9 cellular contexts compared by ENCODE assay signal in the genomic region with DNA sequence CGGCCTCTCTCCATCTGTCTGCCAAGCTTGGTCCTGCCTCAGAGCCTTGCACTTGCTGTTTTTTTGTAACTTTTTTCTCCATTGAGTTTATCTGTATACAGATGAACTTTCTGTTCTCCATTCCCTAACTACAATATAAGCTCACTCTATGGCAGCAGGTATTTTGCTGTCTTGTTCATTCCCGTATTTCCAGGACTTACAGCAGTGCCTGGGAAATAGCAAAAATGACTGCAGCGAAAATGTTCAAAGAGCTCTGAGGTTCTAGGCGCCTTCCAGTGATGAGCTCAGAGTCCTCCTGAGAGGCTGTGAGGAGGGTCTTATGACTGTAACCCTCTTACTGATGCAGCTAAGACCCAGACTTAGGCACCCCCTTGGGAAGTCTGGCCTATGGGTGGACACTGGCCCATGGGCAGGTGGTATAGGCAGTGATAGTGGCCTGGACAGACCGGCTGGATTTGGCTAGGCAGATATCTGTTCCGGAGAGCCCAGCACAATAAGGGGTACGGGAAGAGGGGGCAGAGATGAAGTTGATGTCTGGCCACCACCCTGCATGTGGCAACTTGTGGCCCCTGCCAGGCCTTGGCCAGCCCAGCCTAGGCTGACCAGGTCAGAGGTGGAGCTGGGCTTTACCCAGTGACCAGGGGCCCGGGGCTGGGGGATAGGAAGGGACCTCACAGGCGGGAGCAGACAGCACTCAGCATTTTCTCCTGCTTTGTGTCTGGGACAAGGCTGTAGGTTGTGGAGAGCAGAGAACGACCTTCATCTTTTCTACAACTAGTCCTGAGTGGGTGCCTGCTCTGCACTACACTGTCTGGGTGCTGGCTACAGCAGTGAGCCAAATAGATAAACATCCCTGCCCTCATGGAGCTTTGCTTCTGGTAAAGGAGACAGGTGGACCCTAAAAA. TPM values are rescaled to one million over a fixed set of nuclear protein-coding genes. Genes with fewer than 3 reads are reported as not detected.
DNase-seq lines count a peak whose midpoint lies in the region; ATAC-seq and TF ChIP-seq lines count a peak whose summit lies in the region.
"Had no signal": no experiment of that assay in that cellular context is flagged by ENCODE, and none has a peak within 500 bp of the region (broad histone marks: within the 10 kb centered on the region; RNA-seq: fewer than 3 reads in every experiment).

No MANE protein-coding gene starts in this region.

- H3K4me3 ChIP-seq in CD4-positive, CD25-positive, alpha-beta regulatory T cell (ENCODE audit: low read depth, low read length), result no peak overlapping the region
- H3K4me3 ChIP-seq in HEK293 (ENCODE audit: low read depth, low read length) (no peak overlapping the region), brain microvascular endothelial cell (ENCODE audit: low read depth, low read length) (no peak overlapping the region)
- H3K4me3 ChIP-seq in naive thymus-derived CD4-positive, alpha-beta T cell (ENCODE audit: low read length), result no peak overlapping the region

- no peaks in the 10 kb centered on the region for H3K27me3 ChIP-seq in CD4-positive, CD25-positive, alpha-beta regulatory T cell (ENCODE audit: control insufficient read depth, insufficient read depth, low read length)
- H3K27me3 ChIP-seq in naive thymus-derived CD4-positive, alpha-beta T cell (ENCODE audit: control insufficient read depth in 2 of 2, insufficient read depth in 2 of 2, low read length in 2 of 2), result no peaks in the 10 kb centered on the region
- no peaks in the 10 kb centered on the region for H3K27me3 ChIP-seq in brain microvascular endothelial cell (replicated peaks)

- H3K4me3 Mint-ChIP-seq in CD4-positive, CD25-positive, alpha-beta regulatory T cell, result peak overlapping the region; percentile 20 to 61 (median 41)
- peak overlapping the region in 9 of 10 donors; percentile 14 to 76 (median 62) for H3K4me3 Mint-ChIP-seq in naive thymus-derived CD4-positive, alpha-beta T cell

- intact Hi-C loops in naive thymus-derived CD4-positive, alpha-beta T cell (cut with micrococcal nuclease), result loop anchor here (5.0 to 10.0 kb wide), 4 partner anchors 353 to 1760 kb away; a partner anchor contains a TSS

- H3K36me3 ChIP-seq in CD4-positive, CD25-positive, alpha-beta regulatory T cell (ENCODE audit: control insufficient read depth, insufficient read depth, low read length), result peaks cover 41% of the 10 kb centered on the region
- peaks cover 5 to 81% of the 10 kb centered on the region in 2 experiments; a peak in 2 of 3 replicates for H3K36me3 ChIP-seq in HEK293 (ENCODE audit: control insufficient read depth in 2 of 2, insufficient read depth in 1 of 2, low read length in 2 of 2)
- peaks cover 9 to 64% (median 11%) of the 10 kb centered on the region in 3 experiments for H3K36me3 ChIP-seq in naive thymus-derived CD4-positive, alpha-beta T cell (ENCODE audit: control insufficient read depth in 2 of 3, insufficient read depth in 3 of 3, low read length in 3 of 3)
- H3K36me3 ChIP-seq in brain microvascular endothelial cell (replicated peaks), result peaks cover 51% of the 10 kb centered on the region

- peaks cover 76% of the 10 kb centered on the region for H3K4me1 ChIP-seq in CD4-positive, CD25-positive, alpha-beta regulatory T cell (ENCODE audit: control insufficient read depth, insufficient read depth, low read length, poor library complexity, severe bottlenecking)
- peaks cover 7% of the 10 kb centered on the region; the same call in 1 of the 2 replicates for H3K4me1 ChIP-seq in HEK293 (ENCODE audit: control insufficient read depth, insufficient read depth, low read length)
- H3K4me1 ChIP-seq in naive thymus-derived CD4-positive, alpha-beta T cell (ENCODE audit: control insufficient read depth in 2 of 2, insufficient read depth in 2 of 2, low read length in 2 of 2), result peaks cover 56 to 64% of the 10 kb centered on the region in 2 donors

- peaks cover 4% of the 10 kb centered on the region for H3K27me3 Mint-ChIP-seq in CD4-positive, CD25-positive, alpha-beta regulatory T cell
- H3K27me3 Mint-ChIP-seq in naive thymus-derived CD4-positive, alpha-beta T cell, result peaks cover 0 to 3% (median 0%) of the 10 kb centered on the region in 5 donors

- POLR2A ChIA-PET in HEK293 (lab: Yijun Ruan, JAX), result interaction anchor here (0.6 to 6.1 kb wide), 15 partner anchors 8 to 519 kb away, joined by 4 to 85 read pairs (median 6); a partner anchor contains a TSS
- POLR2A ChIA-PET in naive thymus-derived CD4-positive, alpha-beta T cell (lab: Charles Lee), result interaction anchor here (0.6 to 6.1 kb wide), 10 partner anchors 9 to 876 kb away, joined by 3 to 93 read pairs (median 4); a partner anchor contains a TSS

- DNase-seq in CD4-positive, CD25-positive, alpha-beta regulatory T cell, result no peak
- peak; percentile 44 to 48 for DNase-seq in activated T-cell treated with anti-CD3 and anti-CD28 coated beads, Interleukin-2, amount 50 U/mL, for 48 hours
- peak in 1 of 9 donors; percentile 8 for DNase-seq in naive thymus-derived CD4-positive, alpha-beta T cell
- DNase-seq in NCI-H1417 (lab: John Stamatoyannopoulos, UW) (no peak), brain microvascular endothelial cell (no peak), NK-92 (lab: John Stamatoyannopoulos, UW; ENCODE audit: unreplicated experiment) (no peak), NCI-H146 treated with DMSO at 0.1 percent for 48 hours (lab: John Stamatoyannopoulos, UW; ENCODE audit: unreplicated experiment) (no peak)

- peak overlapping the region; percentile 45 for H3K27ac ChIP-seq in CD4-positive, CD25-positive, alpha-beta regulatory T cell (ENCODE audit: insufficient read depth, low read length, poor library complexity, severe bottlenecking)
- H3K27ac ChIP-seq in HEK293 (ENCODE audit: extremely low read depth, low read depth, low read length) (peak overlapping the region; percentile 5; the same call in 1 of the 2 replicates), brain microvascular endothelial cell (no peak overlapping the region)
- H3K27ac ChIP-seq in naive thymus-derived CD4-positive, alpha-beta T cell (ENCODE audit: low read depth, low read length), result no peak overlapping the region

- peaks cover 6 to 87% (median 52%) of the 10 kb centered on the region in 4 donors for H3K4me1 Mint-ChIP-seq in CD4-positive, CD25-positive, alpha-beta regulatory T cell
- peaks cover 66 to 89% (median 75%) of the 10 kb centered on the region in 7 donors for H3K4me1 Mint-ChIP-seq in naive thymus-derived CD4-positive, alpha-beta T cell

- TF ChIP-seq CTCF in HEK293 (tag by site-specific recombination; IDR thresholded peaks at IDR 0.05) (no peak), brain microvascular endothelial cell (IDR thresholded peaks at IDR 0.05; ENCODE audit: low read depth, low read length, missing control alignments) (no peak)

- in situ Hi-C loops in brain microvascular endothelial cell (cut with HindIII; ENCODE audit: low pct_ligation_motif_present, low sequenced_read_pairs), result loop anchor here (25.0 kb wide), 1 partner anchor 113 kb away; no protein-coding TSS in a partner anchor

- ATAC-seq in CD4-positive, CD25-positive, alpha-beta regulatory T cell (ENCODE audit: low read depth in 2 of 2), result no peak
- ATAC-seq in naive thymus-derived CD4-positive, alpha-beta T cell, result no peak

- peaks cover 0 to 8% (median 0%) of the 10 kb centered on the region in 7 donors for H3K9me3 Mint-ChIP-seq in CD4-positive, CD25-positive, alpha-beta regulatory T cell
- H3K9me3 Mint-ChIP-seq in naive thymus-derived CD4-positive, alpha-beta T cell, result peaks cover 0 to 16% (median 0%) of the 10 kb centered on the region in 11 donors

- no peaks in the 10 kb centered on the region for H3K9me3 ChIP-seq in CD4-positive, CD25-positive, alpha-beta regulatory T cell (ENCODE audit: control insufficient read depth in 2 of 2, low read length in 2 of 2)
- H3K9me3 ChIP-seq in HEK293 (ENCODE audit: control insufficient read depth, insufficient read depth, low read depth, low read length), result no peaks in the 10 kb centered on the region
- H3K9me3 ChIP-seq in naive thymus-derived CD4-positive, alpha-beta T cell (ENCODE audit: control insufficient read depth in 2 of 3, low read length in 3 of 3), result no peaks in the 10 kb centered on the region

- H3K27ac Mint-ChIP-seq in CD4-positive, CD25-positive, alpha-beta regulatory T cell, result peak overlapping the region; percentile 58 to 72 (median 72)
- peak overlapping the region; percentile 52 to 96 (median 85) for H3K27ac Mint-ChIP-seq in naive thymus-derived CD4-positive, alpha-beta T cell

- CTCF ChIA-PET in HEK293 (lab: Yijun Ruan, JAX), result interaction anchor here (0.6 to 13.7 kb wide), 8 partner anchors 9 to 759 kb away, joined by 3 to 380 read pairs (median 4); no protein-coding TSS in a partner anchor
- CTCF ChIA-PET in naive thymus-derived CD4-positive, alpha-beta T cell (lab: Charles Lee), result interaction anchor here (1.3 kb wide), 1 partner anchor 31 kb away, joined by 6 read pairs; no protein-coding TSS in a partner anchor

- peaks cover 25% of the 10 kb centered on the region for H3K36me3 Mint-ChIP-seq in CD4-positive, CD25-positive, alpha-beta regulatory T cell
- H3K36me3 Mint-ChIP-seq in naive thymus-derived CD4-positive, alpha-beta T cell, result peaks cover 4 to 58% (median 30%) of the 10 kb centered on the region in 5 donors

TF ChIP-seq in HEK293, 187 proteins besides CTCF, POLR2A, EP300 and RAD21 (continues in another document):
- TF ChIP-seq ZNF155 (tag by site-specific recombination; IDR thresholded peaks at IDR 0.05), result no peak
- no peak for TF ChIP-seq ZNF394 (tag by site-specific recombination; IDR thresholded peaks at IDR 0.05; ENCODE audit: borderline replicate concordance)
- no peak for TF ChIP-seq HOXA7 (CRISPR knock-in tag; IDR thresholded peaks at IDR 0.05; ENCODE audit: borderline replicate concordance)
- TF ChIP-seq SCRT1 (tag by site-specific recombination; IDR thresholded peaks at IDR 0.05; ENCODE audit: borderline replicate concordance), result no peak
- no peak for TF ChIP-seq ZNF777 (tag by site-specific recombination; IDR thresholded peaks at IDR 0.05; ENCODE audit: borderline replicate concordance)

RNA-seq across cellular contexts. Expression of a gene that starts 4.6 kb away (rescaled TPM):
- 246 TPM for total RNA-seq in CD4-positive, CD25-positive, alpha-beta regulatory T cell
- 10 to 100 TPM; 58.2 to 75.2 (median 69.1) TPM for polyA plus RNA-seq in CD4-positive, CD25-positive, alpha-beta regulatory T cell
- 100 to 1,000 TPM; 235 to 293 (median 244) TPM for total RNA-seq in naive thymus-derived CD4-positive, alpha-beta T cell
- polyA plus RNA-seq in naive thymus-derived CD4-positive, alpha-beta T cell, result 100 to 1,000 TPM in 1 of 2 donors, 10 to 100 TPM in 1; 68.9 to 118 TPM

RNA-seq across cellular contexts. Expression of a gene that starts 7.5 kb away (rescaled TPM):
- total RNA-seq in CD4-positive, CD25-positive, alpha-beta regulatory T cell, result 42.9 TPM
- polyA plus RNA-seq in CD4-positive, CD25-positive, alpha-beta regulatory T cell, result 100 to 1,000 TPM; 102 to 117 (median 110) TPM
- total RNA-seq in naive thymus-derived CD4-positive, alpha-beta T cell, result 10 to 100 TPM; 35.2 to 67.4 (median 61.5) TPM
- polyA plus RNA-seq in naive thymus-derived CD4-positive, alpha-beta T cell, result 100 to 1,000 TPM in 1 of 2 donors, 10 to 100 TPM in 1; 98.6 to 162 TPM

RNA-seq across cellular contexts. Expression of a gene that starts 22.9 kb away (rescaled TPM):
- total RNA-seq in CD4-positive, CD25-positive, alpha-beta regulatory T cell, result 16.0 TPM
- 10 to 100 TPM; 24.0 to 39.8 (median 29.8) TPM for polyA plus RNA-seq in CD4-positive, CD25-positive, alpha-beta regulatory T cell
- total RNA-seq in naive thymus-derived CD4-positive, alpha-beta T cell, result 10 to 100 TPM; 17.5 to 42.3 (median 37.3) TPM
- 10 to 100 TPM; 27.8 to 33.2 TPM for polyA plus RNA-seq in naive thymus-derived CD4-positive, alpha-beta T cell

RNA-seq across cellular contexts. Expression of a gene that starts 45.5 kb away (rescaled TPM):
- 10.6 TPM for total RNA-seq in CD4-positive, CD25-positive, alpha-beta regulatory T cell
- polyA plus RNA-seq in CD4-positive, CD25-positive, alpha-beta regulatory T cell, result under 1 TPM; 0.06 to 0.45 (median 0.30) TPM
- 10 to 100 TPM in 4 of 5 experiments, 1 to 10 TPM in 1; 4.5 to 51.2 (median 30.9) TPM for total RNA-seq in naive thymus-derived CD4-positive, alpha-beta T cell
- 1 to 10 TPM in 1 of 2 donors, under 1 TPM in 1; 0.40 to 1.8 TPM for polyA plus RNA-seq in naive thymus-derived CD4-positive, alpha-beta T cell
- total RNA-seq: RPMI7951 had no signal

Comparison
In these comparisons a context has a peak if more than half of its experiments do, and no peak if none do; other contexts are left out.
1. DNase-seq: peak in activated T-cell treated with anti-CD3 and anti-CD28 coated beads, Interleukin-2, amount 50 U/mL, for 48 hours (2 of 2); none in CD4-positive, CD25-positive, alpha-beta regulatory T cell (0 of 3), NCI-H1417 (0 of 3), brain microvascular endothelial cell (single experiment), NK-92 (single experiment) and NCI-H146 treated with DMSO at 0.1 percent for 48 hours (single experiment).
2. H3K27ac ChIP-seq: peak in CD4-positive, CD25-positive, alpha-beta regulatory T cell (single experiment) and HEK293 (single experiment); none in naive thymus-derived CD4-positive, alpha-beta T cell (single experiment) and brain microvascular endothelial cell (single experiment).